8 cellular contexts compared by ENCODE assay signal in genomic region chr12:47818007-47818376, GRCh38. TPM values are rescaled to one million over a fixed set of nuclear protein-coding genes. Genes with fewer than 3 reads are reported as not detected.
DNase-seq lines count a peak whose midpoint lies in the region; ATAC-seq and TF ChIP-seq lines count a peak whose summit lies in the region.

No MANE protein-coding gene starts in this region.

- CTCF ChIA-PET in HCT116 (lab: Charles Lee), result interaction anchor here (1.1 to 2.9 kb wide), 2 partner anchors 18 to 20 kb away, joined by 3 to 26 read pairs; no protein-coding TSS in a partner anchor

- H3K36me3 Mint-ChIP-seq in activated T-helper 2 cell treated with anti-CD3 and anti-CD28 coated beads, Interferon-gamma antibody, Interleukin-2, Interleukin-4, amounts not matched to agents 10 μg/mL and 5 μg/mL and 100 μg/mL, durations not matched to agents 14 hours and 24 hours and 36 hours (ENCODE audit: low read depth), result peaks cover 59% of the 10 kb centered on the region

- peak overlapping the region; percentile 98 for H3K27ac ChIP-seq in HCT116 (ENCODE audit: low read depth, low read length)
- H3K27ac ChIP-seq in smooth muscle cell (ENCODE audit: low read depth), result peak overlapping the region; percentile 97

- H3K79me2 ChIP-seq in HCT116 (ENCODE audit: insufficient read depth, low read length) (peaks cover 66% of the 10 kb centered on the region), smooth muscle cell (ENCODE audit: low read depth) (peaks cover 60% of the 10 kb centered on the region)

- H3F3A ChIP-seq in smooth muscle cell (ENCODE audit: low read depth), result peaks cover 34% of the 10 kb centered on the region

- TF ChIP-seq RAD21 in HCT116 (IDR thresholded peaks at IDR 0.05; ENCODE audit: low read depth), result no peak

- intact Hi-C loops in HCT116 (cut with micrococcal nuclease), result no loop called here
- intact Hi-C loops in activated T-helper 2 cell treated with anti-CD3 and anti-CD28 coated beads, Interferon-gamma antibody, Interleukin-2, Interleukin-4, amounts not matched to agents 10 μg/mL and 5 μg/mL and 100 μg/mL, durations not matched to agents 14 hours and 24 hours and 36 hours (cut with micrococcal nuclease), result loop anchor here (5.0 to 10.0 kb wide), 2 partner anchors 339 to 1443 kb away; partner anchors contain the start of genes ASB8 and SLC38A2
- intact Hi-C loops in left ventricle myocardium superior (cut with micrococcal nuclease), result no loop called here

- H3K9ac ChIP-seq in HCT116 (ENCODE audit: low read length) (no peak overlapping the region), smooth muscle cell (ENCODE audit: low read depth) (no peak overlapping the region)

- no peak for ATAC-seq in HCT116
- no peak for ATAC-seq in left ventricle myocardium superior
- ATAC-seq in HG03432 (IDR thresholded peaks at IDR 0.05; ENCODE audit: unreplicated experiment), result no peak
- no peak for ATAC-seq in HG03175 (IDR thresholded peaks at IDR 0.05; ENCODE audit: unreplicated experiment)

- DNase-seq in HCT116 (ENCODE audit: low read depth, low spot score) (no peak), left ventricle myocardium superior (peak; percentile 15), smooth muscle cell (lab: John Stamatoyannopoulos, UW; ENCODE audit: unreplicated experiment) (no peak), NCI-H82 treated with DMSO at 0.1 percent for 48 hours (lab: John Stamatoyannopoulos, UW; ENCODE audit: unreplicated experiment) (no peak), GM10266 (ENCODE audit: extremely low spot score) (no peak)
- DNase-seq in activated T-helper 2 cell treated with anti-CD3 and anti-CD28 coated beads, Interferon-gamma antibody, Interleukin-2, Interleukin-4, amounts not matched to agents 10 μg/mL and 5 μg/mL and 100 μg/mL, durations not matched to agents 14 hours and 24 hours and 36 hours (ENCODE audit: low spot score), result no peak

- BruUV-seq in HCT116 (replicated peaks; lab: Mats Ljungman, UMichigan), result no TSS peak

- H3K27me3 Mint-ChIP-seq in activated T-helper 2 cell treated with anti-CD3 and anti-CD28 coated beads, Interferon-gamma antibody, Interleukin-2, Interleukin-4, amounts not matched to agents 10 μg/mL and 5 μg/mL and 100 μg/mL, durations not matched to agents 14 hours and 24 hours and 36 hours (ENCODE audit: low read depth), result no peaks in the 10 kb centered on the region

- peak in 2 of 3 experiments; percentile 3 to 38; a peak in 2 of 6 replicates for TF ChIP-seq CTCF in HCT116 (IDR thresholded peaks at IDR 0.05 in 2 of 3, conservative IDR thresholded peaks at IDR 0.05 in 1 of 3; ENCODE audit: borderline replicate concordance in 1 of 3, insufficient read depth in 1 of 3, low read depth in 2 of 3, low read length in 2 of 3)
- TF ChIP-seq CTCF in smooth muscle cell (IDR thresholded peaks at IDR 0.05; ENCODE audit: borderline replicate concordance, insufficient read depth, poor library complexity, severe bottlenecking), result peak; percentile 8
- TF ChIP-seq CTCF in GM10266 (IDR thresholded peaks at IDR 0.05; ENCODE audit: control insufficient read depth, insufficient read depth, low read depth, missing control alignments), result no peak

- H3K4me2 ChIP-seq in HCT116 (ENCODE audit: low read length), result peak overlapping the region; percentile 100
- H3K4me2 ChIP-seq in smooth muscle cell, result peak overlapping the region; percentile 96

- H2AFZ ChIP-seq in HCT116 (ENCODE audit: low read depth, low read length, poor library complexity, severe bottlenecking), result no peak overlapping the region
- no peak overlapping the region for H2AFZ ChIP-seq in smooth muscle cell (ENCODE audit: low read depth)

- no peaks in the 10 kb centered on the region for H3K9me2 ChIP-seq in HCT116 (ENCODE audit: insufficient read depth)

- H3K9me3 Mint-ChIP-seq in activated T-helper 2 cell treated with anti-CD3 and anti-CD28 coated beads, Interferon-gamma antibody, Interleukin-2, Interleukin-4, amounts not matched to agents 10 μg/mL and 5 μg/mL and 100 μg/mL, durations not matched to agents 14 hours and 24 hours and 36 hours, result peaks cover 4% of the 10 kb centered on the region

- no peaks in the 10 kb centered on the region for H3K27me3 ChIP-seq in HCT116 (ENCODE audit: insufficient read depth, low read length)
- no peaks in the 10 kb centered on the region for H3K27me3 ChIP-seq in smooth muscle cell (ENCODE audit: low read depth)

- RAD21 ChIA-PET in HCT116 (lab: Charles Lee; ENCODE audit: low non-redundant PET in 1 of 2, low total read pairs in 2 of 2, uncharacterized antibody in 2 of 2, unreplicated experiment in 2 of 2), result no interaction called here

- TF ChIP-seq POLR2A in HCT116 (IDR thresholded peaks at IDR 0.05; ENCODE audit: borderline replicate concordance, extremely low read depth, insufficient read depth, insufficient read length), result no peak

- H3K4me3 Mint-ChIP-seq in activated T-helper 2 cell treated with anti-CD3 and anti-CD28 coated beads, Interferon-gamma antibody, Interleukin-2, Interleukin-4, amounts not matched to agents 10 μg/mL and 5 μg/mL and 100 μg/mL, durations not matched to agents 14 hours and 24 hours and 36 hours (ENCODE audit: low read depth), result peak overlapping the region; percentile 84

- H3K4me3 ChIP-seq in HCT116 (replicated peaks in 1 of 2; ENCODE audit: low read depth in 1 of 2, low read length in 2 of 2) (no peak overlapping the region), smooth muscle cell (peak overlapping the region; percentile 76)

- H3K36me3 ChIP-seq in HCT116 (ENCODE audit: control insufficient read depth in 1 of 2, insufficient read depth in 2 of 2, low read length in 2 of 2) (no peaks in the 10 kb centered on the region), smooth muscle cell (ENCODE audit: low read depth) (no peaks in the 10 kb centered on the region)

- H3K4me1 ChIP-seq in HCT116 (ENCODE audit: control insufficient read depth in 1 of 2, insufficient read depth in 2 of 2, low read length in 2 of 2) (peaks cover 43 to 85% of the 10 kb centered on the region in 2 experiments), smooth muscle cell (ENCODE audit: low read depth) (peaks cover 52% of the 10 kb centered on the region)

- WGBS in smooth muscle cell (ENCODE audit: low lambda C conversion rate), result 90% methylated on average over 3 of the region's 3 CpGs

- peak overlapping the region; percentile 100 for H3K27ac Mint-ChIP-seq in activated T-helper 2 cell treated with anti-CD3 and anti-CD28 coated beads, Interferon-gamma antibody, Interleukin-2, Interleukin-4, amounts not matched to agents 10 μg/mL and 5 μg/mL and 100 μg/mL, durations not matched to agents 14 hours and 24 hours and 36 hours

- H4K20me1 ChIP-seq in HCT116 (ENCODE audit: insufficient read depth), result no peaks in the 10 kb centered on the region
- H4K20me1 ChIP-seq in smooth muscle cell (ENCODE audit: low read depth), result peaks cover 38% of the 10 kb centered on the region

- H3K4me1 Mint-ChIP-seq in activated T-helper 2 cell treated with anti-CD3 and anti-CD28 coated beads, Interferon-gamma antibody, Interleukin-2, Interleukin-4, amounts not matched to agents 10 μg/mL and 5 μg/mL and 100 μg/mL, durations not matched to agents 14 hours and 24 hours and 36 hours (ENCODE audit: low read depth), result peaks cover 60% of the 10 kb centered on the region

- H3K9me3 ChIP-seq in HCT116 (ENCODE audit: control insufficient read depth in 1 of 2, insufficient read depth in 1 of 2, low read depth in 1 of 2, low read length in 2 of 2), result no peaks in the 10 kb centered on the region
- no peaks in the 10 kb centered on the region for H3K9me3 ChIP-seq in smooth muscle cell (replicated peaks; ENCODE audit: low read depth)

- POLR2A ChIA-PET in HCT116 (lab: Charles Lee), result interaction anchor here (2.2 kb wide), 1 partner anchor 11 kb away, joined by 8 read pairs; no protein-coding TSS in a partner anchor

TF ChIP-seq in HCT116, 20 proteins besides CTCF, POLR2A, EP300 and RAD21 (continues in another document):
- TF ChIP-seq CBX3 (IDR thresholded peaks at IDR 0.05; ENCODE audit: low read depth) (no peak), EZH2 (IDR thresholded peaks at IDR 0.05) (no peak), ZNF274 (IDR thresholded peaks at IDR 0.05; ENCODE audit: low read depth, low read length) (no peak), YY1 (IDR thresholded peaks at IDR 0.05; ENCODE audit: extremely low read depth, insufficient replicate concordance, low read depth, low read length) (no peak), ELF1 (IDR thresholded peaks at IDR 0.05; ENCODE audit: borderline replicate concordance, low read depth) (no peak), ATF3 (IDR thresholded peaks at IDR 0.05) (no peak)

RNA-seq across cellular contexts. Expression of gene HDAC7, which starts 1.7 kb away (rescaled TPM):
- 38.1 TPM for total RNA-seq in HCT116 (2021; ENCODE audit: unreplicated experiment)
- polyA plus RNA-seq in HCT116 (2012), result 23.3 and 24.6 TPM in 2 replicates
- total RNA-seq in activated T-helper 2 cell treated with anti-CD3 and anti-CD28 coated beads, Interferon-gamma antibody, Interleukin-2, Interleukin-4, amounts not matched to agents 10 μg/mL and 5 μg/mL and 100 μg/mL, durations not matched to agents 14 hours and 24 hours and 36 hours, result 251 and 253 TPM in 2 replicates
- total RNA-seq in left ventricle myocardium superior, result 35.4 TPM
- 19.3 and 24.1 TPM in 2 replicates for total RNA-seq in smooth muscle cell
- 32.4 and 47.0 TPM in 2 replicates for polyA plus RNA-seq in smooth muscle cell

RNA-seq across cellular contexts. Expression of gene SLC48A1, which starts 45.0 kb away (rescaled TPM):
- total RNA-seq in HCT116 (2021; ENCODE audit: unreplicated experiment), result 20.0 TPM
- polyA plus RNA-seq in HCT116 (2012), result 12.2 and 15.7 TPM in 2 replicates
- total RNA-seq in activated T-helper 2 cell treated with anti-CD3 and anti-CD28 coated beads, Interferon-gamma antibody, Interleukin-2, Interleukin-4, amounts not matched to agents 10 μg/mL and 5 μg/mL and 100 μg/mL, durations not matched to agents 14 hours and 24 hours and 36 hours, result 7.3 and 7.4 TPM in 2 replicates
- 23.7 TPM for total RNA-seq in left ventricle myocardium superior
- total RNA-seq in smooth muscle cell, result 2.4 and 11.4 TPM in 2 replicates
- polyA plus RNA-seq in smooth muscle cell, result 6.2 and 8.6 TPM in 2 replicates

RNA-seq across cellular contexts. Expression of gene RAPGEF3, which starts 59.3 kb away (rescaled TPM):
- 1.8 TPM for total RNA-seq in HCT116 (2021; ENCODE audit: unreplicated experiment)
- polyA plus RNA-seq in HCT116 (2012), result 1.1 and 1.9 TPM in 2 replicates
- 1.8 and 2.7 TPM in 2 replicates for total RNA-seq in activated T-helper 2 cell treated with anti-CD3 and anti-CD28 coated beads, Interferon-gamma antibody, Interleukin-2, Interleukin-4, amounts not matched to agents 10 μg/mL and 5 μg/mL and 100 μg/mL, durations not matched to agents 14 hours and 24 hours and 36 hours
- total RNA-seq in left ventricle myocardium superior, result 37.6 TPM
- total RNA-seq in smooth muscle cell, result 4.0 and 5.6 TPM in 2 replicates
- polyA plus RNA-seq in smooth muscle cell, result 1.9 and 3.6 TPM in 2 replicates
